Comparison of ENCODE assay signal across 7 cellular contexts in genomic region chr22:30968015-30968923, GRCh38. TPM values are rescaled to one million over a fixed set of nuclear protein-coding genes. Genes with fewer than 3 reads are reported as not detected.
DNase-seq lines count a peak whose midpoint lies in the region; ATAC-seq and TF ChIP-seq lines count a peak whose summit lies in the region.

MORC2 (minus strand) TSS chr22:30968774; CDS start chr22:30967889, 885 bp downstream.

- H3K9me3 Mint-ChIP-seq in GM23338: peaks cover 25% of the 10 kb centered on the region; the same call in 2 of the 3 replicates
- H3K9me3 Mint-ChIP-seq in activated naive CD4-positive, alpha-beta T cell treated with anti-CD3 and anti-CD28 coated beads, Interleukin-2, amount 50 U/mL, for 72 hours: peaks cover 29 to 35% of the 10 kb centered on the region in 2 donors

- no peak for TF ChIP-seq POLR2A in heart left ventricle (IDR thresholded peaks at IDR 0.05)

- TF ChIP-seq CTCF in GM12864 (IDR thresholded peaks at IDR 0.05; ENCODE audit: low read depth, low read length, missing control alignments): no peak
- no peak for TF ChIP-seq CTCF in GM23338 (conservative IDR thresholded peaks at IDR 0.05; ENCODE audit: low read depth in 2 of 2)
- no peak for TF ChIP-seq CTCF in heart left ventricle (IDR thresholded peaks at IDR 0.05)

- 16 to 38% (median 19%) methylated on average over 24 to 53 of the region's 53 CpGs for WGBS in heart left ventricle, 4 donors
- WGBS in trophoblast cell (ENCODE audit: extremely low coverage, insufficient coverage, insufficient read length): no CpG with 5 or more reads among the region's 53 CpGs

- H3K4me1 ChIP-seq in GM23338 (ENCODE audit: insufficient read depth) (peaks cover 39% of the 10 kb centered on the region), heart left ventricle (peaks cover 0 to 63% (median 34%) of the 10 kb centered on the region in 12 donors), trophoblast cell (ENCODE audit: control insufficient read depth in 1 of 2, insufficient read depth in 2 of 2, low read length in 2 of 2) (peaks cover 2 to 8% of the 10 kb centered on the region in 2 experiments)

- DNase-seq in GM12864 (ENCODE audit: low read depth) (no peak), GM23338 (ENCODE audit: low spot score) (peak; percentile 89), LHCN-M2 (ENCODE audit: low read depth) (no peak), heart left ventricle (peak in 3 of 5 donors; percentile 66 to 78 (median 73)), trophoblast cell (peak; percentile 67 to 72)
- no peak for DNase-seq in activated naive CD4-positive, alpha-beta T cell treated with anti-CD3 and anti-CD28 coated beads, Interleukin-2, amount 50 U/mL, for 72 hours (ENCODE audit: low spot score in 2 of 2)

- H3K27ac Mint-ChIP-seq in GM23338: peak within 1 kb of the TSS; percentile 96
- H3K27ac Mint-ChIP-seq in activated naive CD4-positive, alpha-beta T cell treated with anti-CD3 and anti-CD28 coated beads, Interleukin-2, amount 50 U/mL, for 72 hours: peak within 1 kb of the TSS; percentile 86 to 94

- H3K36me3 Mint-ChIP-seq in GM23338 (ENCODE audit: low read depth): peaks cover 67% of the 10 kb centered on the region
- peaks cover 63 to 94% of the 10 kb centered on the region in 2 donors for H3K36me3 Mint-ChIP-seq in activated naive CD4-positive, alpha-beta T cell treated with anti-CD3 and anti-CD28 coated beads, Interleukin-2, amount 50 U/mL, for 72 hours

- H3K9me2 ChIP-seq in GM23338 (ENCODE audit: insufficient read depth): no peaks in the 10 kb centered on the region

- H3K9me3 ChIP-seq in heart left ventricle (peaks cover 0 to 47% (median 24%) of the 10 kb centered on the region in 12 donors), trophoblast cell (ENCODE audit: insufficient read depth, low read depth, low read length) (no peaks in the 10 kb centered on the region)

- no peaks in the 10 kb centered on the region for H3F3A ChIP-seq in GM23338 (replicated peaks; ENCODE audit: low read depth)

- H3K27me3 ChIP-seq in GM23338 (ENCODE audit: insufficient read depth): no peaks in the 10 kb centered on the region
- no peaks in the 10 kb centered on the region for H3K27me3 ChIP-seq in heart left ventricle
- H3K27me3 ChIP-seq in trophoblast cell (ENCODE audit: insufficient read depth, low read length): no peaks in the 10 kb centered on the region

- intact Hi-C loops in heart left ventricle (cut with DNase I): loop anchor here in 9 of 10 donors (2.0 to 5.0 kb wide), 5 partner anchors 19 to 115 kb away; partner anchors contain the start of gene SMTN (in 6 of the 9)

- H3K4me2 ChIP-seq in GM23338: peak within 1 kb of the TSS; percentile 89
- peak within 1 kb of the TSS; percentile 97 for H3K4me2 ChIP-seq in trophoblast cell (ENCODE audit: low read length)

- peak within 1 kb of the TSS; percentile 93 for H3K4me3 Mint-ChIP-seq in GM23338

- peak within 1 kb of the TSS; percentile 78 for H4K91ac ChIP-seq in trophoblast cell (ENCODE audit: low read depth, low read length)

- peak; percentile 61 for ATAC-seq in GM23338
- ATAC-seq in activated naive CD4-positive, alpha-beta T cell treated with anti-CD3 and anti-CD28 coated beads, Interleukin-2, amount 50 U/mL, for 72 hours: no peak
- ATAC-seq in heart left ventricle: peak; percentile 9 to 56 (median 43)
- ATAC-seq in GM18861 (IDR thresholded peaks at IDR 0.05; ENCODE audit: unreplicated experiment): no peak

- H2AK5ac ChIP-seq in trophoblast cell (ENCODE audit: low read length): no peak within 1 kb of the TSS

- peaks cover 16% of the 10 kb centered on the region; the same call in 1 of the 2 replicates for H3K36me3 ChIP-seq in GM23338 (ENCODE audit: insufficient read depth)
- H3K36me3 ChIP-seq in heart left ventricle: peaks cover 0 to 23% (median 20%) of the 10 kb centered on the region in 9 donors
- H3K36me3 ChIP-seq in trophoblast cell (ENCODE audit: control insufficient read depth in 1 of 2, insufficient read depth in 2 of 2, low read length in 2 of 2): peaks cover 5 to 14% of the 10 kb centered on the region in 2 experiments

- H3K79me2 ChIP-seq in GM23338 (replicated peaks; ENCODE audit: insufficient read depth) (peaks cover 93% of the 10 kb centered on the region), trophoblast cell (ENCODE audit: control insufficient read depth, insufficient read depth, low read length, poor library complexity) (peaks cover 22% of the 10 kb centered on the region)

- H2BK12ac ChIP-seq in trophoblast cell (ENCODE audit: low read length): no peak within 1 kb of the TSS

- H4K20me1 ChIP-seq in GM23338 (replicated peaks; ENCODE audit: insufficient read depth): peaks cover 68% of the 10 kb centered on the region

- H3K27ac ChIP-seq in GM23338 (ENCODE audit: low read depth): peak within 1 kb of the TSS; percentile 92
- peak within 1 kb of the TSS; percentile 89 to 99 (median 96) for H3K27ac ChIP-seq in heart left ventricle
- H3K27ac ChIP-seq in trophoblast cell (ENCODE audit: low read depth, low read length): peak within 1 kb of the TSS; percentile 95

- H3K79me1 ChIP-seq in trophoblast cell (ENCODE audit: low read length): peaks cover 15% of the 10 kb centered on the region

- peak within 1 kb of the TSS; percentile 81 for H4K8ac ChIP-seq in trophoblast cell (ENCODE audit: low read depth, low read length)

- H2BK120ac ChIP-seq in trophoblast cell (ENCODE audit: insufficient read depth, low read length, poor library complexity): peak within 1 kb of the TSS; percentile 73

- H3K4me1 Mint-ChIP-seq in GM23338: peaks cover 44% of the 10 kb centered on the region

- peaks cover 20% of the 10 kb centered on the region for H3K27me3 Mint-ChIP-seq in GM23338 (ENCODE audit: insufficient read depth, low read depth, poor library complexity)

- peak within 1 kb of the TSS; percentile 98 for H3K9ac ChIP-seq in trophoblast cell (ENCODE audit: low read length)

- H3K23ac ChIP-seq in trophoblast cell (ENCODE audit: low read length): no peak within 1 kb of the TSS

- peak within 1 kb of the TSS; percentile 63 for H4K12ac ChIP-seq in trophoblast cell (ENCODE audit: low read depth, low read length)

- H3K4ac ChIP-seq in trophoblast cell (ENCODE audit: low read depth, low read length): peak within 1 kb of the TSS; percentile 94

- peak within 1 kb of the TSS; percentile 73 for H3K18ac ChIP-seq in trophoblast cell (ENCODE audit: low read length)

- H2AFZ ChIP-seq in GM23338 (no peak within 1 kb of the TSS), trophoblast cell (ENCODE audit: insufficient read depth, low read length, poor library complexity) (peak within 1 kb of the TSS; percentile 47)

- H3K14ac ChIP-seq in trophoblast cell (ENCODE audit: low read length): peak within 1 kb of the TSS; percentile 71

- H3K4me3 ChIP-seq in GM12864 (ENCODE audit: low read depth, low read length) (peak within 1 kb of the TSS; percentile 86), GM23338 (peak within 1 kb of the TSS; percentile 77), heart left ventricle (peak within 1 kb of the TSS; percentile 53 to 94 (median 84)), trophoblast cell (ENCODE audit: low read depth, low read length) (peak within 1 kb of the TSS; percentile 92)

- peak within 1 kb of the TSS; percentile 55 for H2BK5ac ChIP-seq in trophoblast cell (ENCODE audit: low read depth, low read length, poor library complexity)

TF ChIP-seq in GM23338, 12 proteins besides CTCF, POLR2A, EP300 and RAD21:
- TF ChIP-seq ZNF331 (CRISPR knock-in tag; IDR thresholded peaks at IDR 0.05; ENCODE audit: low read depth): no peak
- TF ChIP-seq REST (IDR thresholded peaks at IDR 0.05; ENCODE audit: unreplicated experiment): no peak
- peak; percentile 32; the same call in 1 of the 2 replicates for TF ChIP-seq POLR2AphosphoS5 (IDR thresholded peaks at IDR 0.05; ENCODE audit: low read depth)
- TF ChIP-seq ETS1 (IDR thresholded peaks at IDR 0.05): 0 out of 2 replicates have a peak, but pooled peaks have one; percentile 2

RNA-seq across cellular contexts. Expression of gene MORC2, which starts in this region (rescaled TPM):
- total RNA-seq in GM23338 (2014; rRNA removed; shearing (Covaris generic)): 63.3 and 63.8 TPM in 2 replicates
- polyA plus RNA-seq in GM23338 (2016; fragmentation: Nextera tagmentation; extraction: Ambion mirVana) (33.1 and 36.0 TPM in 2 replicates), heart left ventricle (10 to 100 TPM; 17.0 to 17.8 TPM)
- total RNA-seq in LHCN-M2 (2014; rRNA removed) (11.2 and 12.6 TPM in 2 replicates), heart left ventricle (10 to 100 TPM; 12.0 to 24.4 (median 18.4) TPM)
- 19.7 TPM for polyA plus RNA-seq in LHCN-M2 (2012)
- total RNA-seq in activated naive CD4-positive, alpha-beta T cell treated with anti-CD3 and anti-CD28 coated beads, Interleukin-2, amount 50 U/mL, for 72 hours: 10 to 100 TPM in 1 of 2 donors, 1 to 10 TPM in 1; 8.6 to 24.0 TPM
- polyA plus RNA-seq in trophoblast cell (2013): 44.6 and 48.3 TPM in 2 replicates

Comparison
In these comparisons a context has a peak if more than half of its experiments do, and no peak if none do; other contexts are left out.
1. DNase-seq: peak in GM23338 (single experiment), heart left ventricle (3 of 5) and trophoblast cell (2 of 2); none in GM12864 (single experiment), LHCN-M2 (single experiment) and activated naive CD4-positive, alpha-beta T cell treated with anti-CD3 and anti-CD28 coated beads, Interleukin-2, amount 50 U/mL, for 72 hours (0 of 2).
2. ATAC-seq: peak in GM23338 (single experiment) and heart left ventricle (4 of 4); none in activated naive CD4-positive, alpha-beta T cell treated with anti-CD3 and anti-CD28 coated beads, Interleukin-2, amount 50 U/mL, for 72 hours (0 of 2) and GM18861 (single experiment).
3. Peak in every context shown above with its lines, with median percentiles within 50 percentile points of each other: H3K4me3 ChIP-seq and H3K27ac ChIP-seq.